In the genomic region with DNA sequence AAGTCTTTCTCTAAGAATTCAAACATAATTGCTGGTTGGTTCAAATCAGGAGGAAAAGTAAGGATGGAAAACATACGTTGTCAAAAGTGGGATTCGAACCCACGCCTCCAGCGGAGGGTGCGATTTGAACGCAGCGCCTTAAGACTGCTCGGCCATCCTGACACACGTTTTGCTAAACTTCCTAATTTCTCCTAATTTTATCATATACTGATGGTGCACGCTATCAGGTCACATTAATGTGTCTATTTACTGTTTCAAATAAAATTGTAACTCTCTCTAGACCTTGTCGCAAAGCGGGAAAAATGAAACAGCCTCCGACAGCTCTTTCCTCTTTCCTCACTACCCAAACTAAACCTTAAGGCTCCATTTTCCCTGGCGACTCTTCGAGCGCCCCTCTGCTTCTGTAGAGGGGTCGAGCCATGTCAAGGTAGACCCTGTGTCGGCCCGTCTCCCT, we compare ENCODE assay signal across 1 cellular context.
A peak's percentile ranks its signal among the peaks of the same experiment; 100 is the strongest.
TF ChIP-seq lines count a peak whose summit lies in the region.

No MANE protein-coding gene starts in this region.

TF ChIP-seq in GM12878, 131 proteins besides CTCF, POLR2A, EP300 and RAD21:
- 0 out of 2 replicates have a peak, but pooled peaks have one; percentile 46 for TF ChIP-seq ZSCAN29 (IDR thresholded peaks at IDR 0.05)
- peak; percentile 32; the same call in 1 of the 2 replicates for TF ChIP-seq ZBTB40 (IDR thresholded peaks at IDR 0.05; ENCODE audit: borderline replicate concordance)
- peak; percentile 18; the same call in 1 of the 2 replicates for TF ChIP-seq RUNX3 (IDR thresholded peaks at IDR 0.05; ENCODE audit: low read length)
- peak; percentile 59; the same call in 1 of the 2 replicates for TF ChIP-seq SREBF2 (IDR thresholded peaks at IDR 0.05; ENCODE audit: low read length)
- 0 out of 2 replicates have a peak, but pooled peaks have one; percentile 17 for TF ChIP-seq FOXM1 (IDR thresholded peaks at IDR 0.05; ENCODE audit: low read depth, low read length)
- peak; percentile 88 for TF ChIP-seq SMARCA5 (IDR thresholded peaks at IDR 0.05)
- peak; percentile 57 for TF ChIP-seq NKRF (conservative IDR thresholded peaks at IDR 0.05)
- peak; percentile 84 for TF ChIP-seq ZNF24 (IDR thresholded peaks at IDR 0.05)
- TF ChIP-seq ZNF217 (IDR thresholded peaks at IDR 0.05): peak; percentile 95
- 0 out of 2 replicates have a peak, but pooled peaks have one; percentile 24 for TF ChIP-seq EED (IDR thresholded peaks at IDR 0.05; ENCODE audit: low read depth)
